Comparison of ENCODE assay signal across 10 cellular contexts in genomic region chr16:85523602-85524364, GRCh38.
DNase-seq lines count a peak whose midpoint lies in the region; ATAC-seq, FAIRE-seq and TF ChIP-seq lines count a peak whose summit lies in the region.
"Had no signal": no experiment of that assay in that cellular context is flagged by ENCODE, and none has a peak within 500 bp of the region (broad histone marks: within the 10 kb centered on the region; RNA-seq: fewer than 3 reads in every experiment).

No MANE protein-coding gene starts in this region.

- peaks cover 0 to 3% (median 0%) of the 10 kb centered on the region in 11 experiments; a peak in 1 of 22 replicates for H3K36me3 ChIP-seq in BLaER1 treated with 17β-estradiol and CSF1 and Interleukin-3, amounts not matched to agents 10 nM and 100 nM
- H3K36me3 ChIP-seq in K562 (ENCODE audit: control insufficient read depth, insufficient read depth, low read length) = peaks cover 8% of the 10 kb centered on the region
- H3K36me3 ChIP-seq in right lobe of liver = no peaks in the 10 kb centered on the region

- peak; percentile 92 for ATAC-seq in K562
- ATAC-seq in right lobe of liver = peak; percentile 45 to 67 (median 52)
- no peak for ATAC-seq in CD4-positive, alpha-beta T cell (ENCODE audit: poor library complexity)

- H3K4me2 ChIP-seq in BLaER1 treated with 17β-estradiol and CSF1 and Interleukin-3, amounts not matched to agents 10 nM and 100 nM = peak overlapping the region; percentile 78 to 97 (median 94)
- H3K4me2 ChIP-seq in K562 (ENCODE audit: insufficient read depth, low read length) = peak overlapping the region; percentile 4; the same call in 1 of the 2 replicates

- POLR2A ChIA-PET in K562 (lab: Yijun Ruan, JAX) = interaction anchor here (0.7 to 1.6 kb wide), 4 partner anchors 15 to 165 kb away, joined by 3 to 4 read pairs (median 3); no protein-coding TSS in a partner anchor
- POLR2A ChIA-PET in CD4-positive, alpha-beta T cell (lab: Charles Lee) = no interaction called here
- POLR2A ChIA-PET in activated CD4-positive, alpha-beta memory T cell treated with anti-CD3 and anti-CD28 coated beads, Interleukin-2, amount 10 ng/mL, durations not matched to agents 7 days and 5 days (lab: Charles Lee) = no interaction called here

- H3K9me3 Mint-ChIP-seq in CD4-positive, alpha-beta T cell = no peaks in the 10 kb centered on the region
- H3K9me3 Mint-ChIP-seq in activated CD4-positive, alpha-beta memory T cell treated with anti-CD3 and anti-CD28 coated beads, Interleukin-2, amount 10 ng/mL, durations not matched to agents 7 days and 5 days = no peaks in the 10 kb centered on the region

- H3K27me3 Mint-ChIP-seq in CD4-positive, alpha-beta T cell = no peaks in the 10 kb centered on the region
- no peaks in the 10 kb centered on the region for H3K27me3 Mint-ChIP-seq in activated CD4-positive, alpha-beta memory T cell treated with anti-CD3 and anti-CD28 coated beads, Interleukin-2, amount 10 ng/mL, durations not matched to agents 7 days and 5 days

- no peak for TF ChIP-seq EP300 in K562 (IDR thresholded peaks at IDR 0.05; ENCODE audit: low read length)

- peaks cover 6% of the 10 kb centered on the region for H3K9me1 ChIP-seq in K562 (ENCODE audit: control insufficient read depth, insufficient read depth, low read length)

- H2AFZ ChIP-seq in K562 (ENCODE audit: low read depth, low read length) = no peak overlapping the region

- peak overlapping the region in 5 of 10 experiments; percentile 9 to 35 (median 34); a peak in 5 of 20 replicates for H3K4me3 ChIP-seq in BLaER1 treated with 17β-estradiol and CSF1 and Interleukin-3, amounts not matched to agents 10 nM and 100 nM
- no peak overlapping the region for H3K4me3 ChIP-seq in K562
- peak overlapping the region in 1 of 3 donors; percentile 21 for H3K4me3 ChIP-seq in right lobe of liver

- H3K4me1 ChIP-seq in BLaER1 treated with 17β-estradiol and CSF1 and Interleukin-3, amounts not matched to agents 10 nM and 100 nM = peaks cover 38 to 83% (median 78%) of the 10 kb centered on the region in 10 experiments
- peaks cover 40 to 80% of the 10 kb centered on the region in 2 experiments for H3K4me1 ChIP-seq in K562 (replicated peaks in 1 of 2; ENCODE audit: control insufficient read depth in 2 of 2, insufficient read depth in 2 of 2, low read length in 2 of 2)
- H3K4me1 ChIP-seq in right lobe of liver = peaks cover 1 to 67% (median 36%) of the 10 kb centered on the region in 4 donors

- in situ Hi-C loops in K562 (cut with MboI) = no loop called here

- no peak for TF ChIP-seq RAD21 in K562 (CRISPR knock-in tag; conservative IDR thresholded peaks at IDR 0.05 in 1 of 2, IDR thresholded peaks at IDR 0.05 in 1 of 2)

- TF ChIP-seq CTCF in K562 (IDR thresholded peaks at IDR 0.05 in 2 of 3, conservative IDR thresholded peaks at IDR 0.05 in 1 of 3; ENCODE audit: insufficient read depth in 2 of 3, low read depth in 1 of 3, low read length in 3 of 3) = no peak
- no peak for TF ChIP-seq CTCF in right lobe of liver (IDR thresholded peaks at IDR 0.05)
- no peak for TF ChIP-seq CTCF in CD4-positive, alpha-beta T cell (IDR thresholded peaks at IDR 0.05)

- DNase-seq in M059J (ENCODE audit: low read depth) (peak; percentile 71), K562 (ENCODE audit: extremely low read depth in 1 of 4, low spot score in 3 of 4) (peak; percentile 81 to 85 (median 83)), right lobe of liver (peak; percentile 81 to 89 (median 83)), medulla oblongata (ENCODE audit: extremely low spot score) (no peak), dermis blood vessel endothelial cell (no peak)
- DNase-seq in CD4-positive, alpha-beta T cell = no peak
- no peak for DNase-seq in activated CD4-positive, alpha-beta memory T cell treated with anti-CD3 and anti-CD28 coated beads, Interleukin-2, amount 10 ng/mL, durations not matched to agents 7 days and 5 days
- DNase-seq: activated naive CD4-positive, alpha-beta T cell; kidney had no signal

- BruUV-seq in K562 (replicated peaks; lab: Mats Ljungman, UMichigan) = no TSS peak

- peak overlapping the region; percentile 34 to 89 (median 85); a peak in 20 of 22 replicates for H3K9ac ChIP-seq in BLaER1 treated with 17β-estradiol and CSF1 and Interleukin-3, amounts not matched to agents 10 nM and 100 nM
- peak overlapping the region; percentile 19 to 90; a peak in 3 of 4 replicates for H3K9ac ChIP-seq in K562 (ENCODE audit: insufficient read depth in 1 of 2, low read depth in 2 of 2, low read length in 2 of 2)

- 45% methylated on average over 22 of the region's 22 CpGs for WGBS in K562 (ENCODE audit: insufficient coverage, low coverage, missing lambda C conversion rate)
- WGBS in right lobe of liver (ENCODE audit: insufficient coverage, low coverage, low lambda C conversion rate, missing lambda C conversion rate) = 20% methylated on average over 1 of the region's 22 CpGs

- CTCF ChIA-PET in K562 (lab: Yijun Ruan, JAX; ENCODE audit: low intra/inter-chr PET ratio) = no interaction called here
- CTCF ChIA-PET in CD4-positive, alpha-beta T cell (lab: Charles Lee) = no interaction called here
- CTCF ChIA-PET in activated CD4-positive, alpha-beta memory T cell treated with anti-CD3 and anti-CD28 coated beads, Interleukin-2, amount 10 ng/mL, durations not matched to agents 7 days and 5 days (lab: Charles Lee) = interaction anchor here (0.7 kb wide), 1 partner anchor 92 kb away, joined by 4 read pairs; no protein-coding TSS in a partner anchor

- no peaks in the 10 kb centered on the region for H3K9me3 ChIP-seq in BLaER1 treated with 17β-estradiol and CSF1 and Interleukin-3, amounts not matched to agents 10 nM and 100 nM (replicated peaks in 1 of 11)
- no peaks in the 10 kb centered on the region for H3K9me3 ChIP-seq in K562 (replicated peaks; ENCODE audit: control insufficient read depth, insufficient read depth, low read depth, low read length)
- H3K9me3 ChIP-seq in right lobe of liver = no peaks in the 10 kb centered on the region
- no peaks in the 10 kb centered on the region for H3K9me3 ChIP-seq in CD4-positive, alpha-beta T cell (ENCODE audit: control insufficient read depth, low read length)

- intact Hi-C loops in K562 (cut with micrococcal nuclease) (no loop called here), right lobe of liver (cut with DNase I) (no loop called here)
- intact Hi-C loops in CD4-positive, alpha-beta T cell (cut with DNase I, micrococcal nuclease) = no loop called here

- no peaks in the 10 kb centered on the region for H3K27me3 ChIP-seq in BLaER1 treated with 17β-estradiol and CSF1 and Interleukin-3, amounts not matched to agents 10 nM and 100 nM
- H3K27me3 ChIP-seq in K562 (ENCODE audit: control insufficient read depth in 2 of 2, insufficient read depth in 2 of 2, low read length in 2 of 2) (no peaks in the 10 kb centered on the region), right lobe of liver (no peaks in the 10 kb centered on the region)
- no peaks in the 10 kb centered on the region for H3K27me3 ChIP-seq in CD4-positive, alpha-beta T cell (ENCODE audit: control insufficient read depth, insufficient read depth, low read length)

- no peaks in the 10 kb centered on the region for H3K4me1 Mint-ChIP-seq in CD4-positive, alpha-beta T cell (ENCODE audit: low read depth)
- no peaks in the 10 kb centered on the region for H3K4me1 Mint-ChIP-seq in activated CD4-positive, alpha-beta memory T cell treated with anti-CD3 and anti-CD28 coated beads, Interleukin-2, amount 10 ng/mL, durations not matched to agents 7 days and 5 days

- no peak overlapping the region for H3K27ac Mint-ChIP-seq in CD4-positive, alpha-beta T cell
- no peak overlapping the region for H3K27ac Mint-ChIP-seq in activated CD4-positive, alpha-beta memory T cell treated with anti-CD3 and anti-CD28 coated beads, Interleukin-2, amount 10 ng/mL, durations not matched to agents 7 days and 5 days

- FAIRE-seq in K562 (lab: Jason Lieb, UNC) = peak; percentile 79
- FAIRE-seq: kidney had no signal

- H3K4me3 Mint-ChIP-seq in CD4-positive, alpha-beta T cell = no peak overlapping the region
- no peak overlapping the region for H3K4me3 Mint-ChIP-seq in activated CD4-positive, alpha-beta memory T cell treated with anti-CD3 and anti-CD28 coated beads, Interleukin-2, amount 10 ng/mL, durations not matched to agents 7 days and 5 days

- H4K20me1 ChIP-seq in BLaER1 treated with 17β-estradiol and CSF1 and Interleukin-3, amounts not matched to agents 10 nM and 100 nM = no peaks in the 10 kb centered on the region
- 0 out of 2 replicates have a peak, but pooled peaks cover 9% of the 10 kb centered on the region for H4K20me1 ChIP-seq in K562 (replicated peaks; ENCODE audit: control insufficient read depth, insufficient read depth, low read length)

- H3K36me3 Mint-ChIP-seq in CD4-positive, alpha-beta T cell (ENCODE audit: low read depth) = no peaks in the 10 kb centered on the region
- no peaks in the 10 kb centered on the region for H3K36me3 Mint-ChIP-seq in activated CD4-positive, alpha-beta memory T cell treated with anti-CD3 and anti-CD28 coated beads, Interleukin-2, amount 10 ng/mL, durations not matched to agents 7 days and 5 days (ENCODE audit: low read depth)

- H3K27ac ChIP-seq in BLaER1 treated with 17β-estradiol and CSF1 and Interleukin-3, amounts not matched to agents 10 nM and 100 nM = peak overlapping the region; percentile 42 to 99 (median 97); a peak in 21 of 22 replicates
- H3K27ac ChIP-seq in K562 (ENCODE audit: extremely low read depth, low read depth, low read length) (peak overlapping the region; percentile 20; the same call in 1 of the 3 replicates), right lobe of liver (peak overlapping the region; percentile 65 to 88 (median 82))
- no peak overlapping the region for H3K27ac ChIP-seq in CD4-positive, alpha-beta T cell (ENCODE audit: low read depth, low read length)

- no peak for TF ChIP-seq POLR2A in K562 (conservative IDR thresholded peaks at IDR 0.05)
- no peak for TF ChIP-seq POLR2A in right lobe of liver (IDR thresholded peaks at IDR 0.05)

- H3K79me2 ChIP-seq in K562 (ENCODE audit: control insufficient read depth, insufficient read depth, low read length) = peaks cover 26% of the 10 kb centered on the region

Comparison
In these comparisons a context has a peak if more than half of its experiments do, and no peak if none do; other contexts are left out.
1. DNase-seq: peak in M059J (single experiment), K562 (4 of 4) and right lobe of liver (3 of 3); none in medulla oblongata (single experiment), CD4-positive, alpha-beta T cell (0 of 10), activated CD4-positive, alpha-beta memory T cell treated with anti-CD3 and anti-CD28 coated beads, Interleukin-2, amount 10 ng/mL, durations not matched to agents 7 days and 5 days (single experiment) and dermis blood vessel endothelial cell (single experiment).